ENCODE assay signal across 34 cellular contexts in the genomic region with DNA sequence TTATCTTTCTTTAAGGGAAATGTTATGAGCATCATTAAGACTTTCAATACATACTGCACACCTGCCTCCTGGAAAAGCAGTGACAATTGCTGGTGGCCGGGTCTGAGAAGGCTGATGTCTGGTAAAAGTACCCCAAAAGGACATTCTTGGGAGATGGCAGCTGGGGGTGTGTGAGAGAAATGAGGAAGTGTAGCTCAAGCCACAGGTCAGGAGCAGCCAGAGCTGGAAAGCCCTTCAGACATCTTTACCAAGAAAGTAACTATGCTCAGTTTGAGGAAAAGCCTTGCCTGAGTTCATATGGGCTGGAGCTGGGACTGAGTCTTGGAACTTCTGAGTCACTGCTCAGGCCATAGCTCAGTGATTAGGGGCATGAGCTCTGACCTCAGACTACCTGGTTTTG.
"Had no signal": no experiment of that assay in that cellular context is flagged by ENCODE, and none has a peak within 500 bp of the region (broad histone marks: within the 10 kb centered on the region; RNA-seq: fewer than 3 reads in every experiment).

No MANE protein-coding gene starts in this region.

- H3K4me3 ChIP-seq: MG63 had no signal

- H3K9me3 ChIP-seq: MG63 had no signal

- H3K36me3 ChIP-seq: MG63 had no signal

- H3K27me3 ChIP-seq: MG63 had no signal

- DNase-seq: Karpas-422, Kasumi-1, MG63, MM.1S, MV-4-11, NCI-H1048, NCI-H1092, NCI-H1092 treated with DMSO at 0.1 percent for 48 hours, NCI-H1105, NCI-H1105 treated with DMSO at 0.1 percent for 48 hours, NCI-H1417, NCI-H1417 treated with DMSO at 0.1 percent for 48 hours, NCI-H1436, NCI-H1436 treated with DMSO at 0.1 percent for 48 hours, NCI-H146, NCI-H1694, NCI-H1694 treated with DMSO at 0.1 percent for 48 hours, NCI-H187, NCI-H187 treated with DMSO at 0.1 percent for 48 hours, NCI-H1930, NCI-H2029, NCI-H2029 treated with DMSO at 0.1 percent for 48 hours, NCI-H2081 treated with DMSO at 0.1 percent for 48 hours, NCI-H2107, NCI-H2171, NCI-H2171 treated with DMSO at 0.1 percent for 48 hours, NCI-H2227 treated with DMSO at 0.1 percent for 48 hours, NCI-H226, NCI-H345, NCI-H446, NCI-H446 treated with DMSO at 0.1 percent for 48 hours, NCI-H510A, NCI-H510A treated with DMSO at 0.1 percent for 48 hours, NCI-H524 had no signal
